14 cellular contexts compared by ENCODE assay signal in genomic region chr18:23779696-23780303, GRCh38.
DNase-seq lines count a peak whose midpoint lies in the region; ATAC-seq, FAIRE-seq and TF ChIP-seq lines count a peak whose summit lies in the region.
"Had no signal": no experiment of that assay in that cellular context is flagged by ENCODE, and none has a peak within 500 bp of the region (broad histone marks: within the 10 kb centered on the region; RNA-seq: fewer than 3 reads in every experiment).

No MANE protein-coding gene starts in this region.

- DNase-seq in GM04503 (ENCODE audit: low read depth) (peak; percentile 27), NCI-H2227 (lab: John Stamatoyannopoulos, UW; ENCODE audit: unreplicated experiment) (peak; percentile 34), fibroblast of mammary gland (ENCODE audit: low read depth) (peak; percentile 47), nephron progenitor cell (peak; percentile 8), GM12892 (ENCODE audit: insufficient read length) (no peak), pancreas (no peak), NCI-H2107 (lab: John Stamatoyannopoulos, UW) (no peak)
- DNase-seq: activated naive CD4-positive, alpha-beta T cell treated with Interleukin-2 at 50 U/mL for 16 hours; Calu3; effector CD8-positive, alpha-beta T cell; NCI-H1930 had no signal

- no peak overlapping the region for H3K4me3 Mint-ChIP-seq in nephron progenitor cell

- no peaks in the 10 kb centered on the region for H3K36me3 ChIP-seq in pancreas

- H3K27ac Mint-ChIP-seq in nephron progenitor cell: no peak overlapping the region

- no peaks in the 10 kb centered on the region for H3K9me3 ChIP-seq in pancreas

- no peak for TF ChIP-seq POLR2A in GM12892 (IDR thresholded peaks at IDR 0.05; ENCODE audit: low read depth, low read length)

- no peak for FAIRE-seq in GM12892 (lab: Jason Lieb, UNC)
- FAIRE-seq in pancreas (lab: Jason Lieb, UNC): no peak

- H3K4me1 ChIP-seq in pancreas: no peaks in the 10 kb centered on the region

- no peaks in the 10 kb centered on the region for H3K27me3 ChIP-seq in pancreas

- peak; percentile 10 for TF ChIP-seq CTCF in fibroblast of mammary gland (conservative IDR thresholded peaks at IDR 0.05; ENCODE audit: control insufficient read depth, insufficient read depth, low read depth, low read length)
- TF ChIP-seq CTCF in nephron progenitor cell (IDR thresholded peaks at IDR 0.05): no peak
- TF ChIP-seq CTCF in pancreas (IDR thresholded peaks at IDR 0.05): no peak

- peaks cover 14% of the 10 kb centered on the region for H3K27me3 Mint-ChIP-seq in nephron progenitor cell (ENCODE audit: low read depth, poor library complexity)

- no peaks in the 10 kb centered on the region for H3K36me3 Mint-ChIP-seq in nephron progenitor cell (ENCODE audit: low read depth)

- WGBS in pancreas, 2 donors: 68 to 74% methylated on average over 5 of the region's 5 CpGs

- ATAC-seq in pancreas (no peak), GM19467 (IDR thresholded peaks at IDR 0.05; ENCODE audit: unreplicated experiment) (no peak)
- ATAC-seq: activated CD4-positive, CD25-positive, alpha-beta regulatory T cell treated with anti-CD3 and anti-CD28 coated beads, Interleukin-2, amount 50 U/mL, for 24 hours; left lobe of liver had no signal

- H3K27ac ChIP-seq in pancreas: no peak overlapping the region

- no peak overlapping the region for H3K4me3 ChIP-seq in fibroblast of mammary gland (ENCODE audit: control insufficient read depth, low read depth, low read length)
- no peak overlapping the region for H3K4me3 ChIP-seq in pancreas

- H3K9me3 Mint-ChIP-seq in nephron progenitor cell: no peaks in the 10 kb centered on the region

- H3K4me1 Mint-ChIP-seq in nephron progenitor cell: peaks cover 40% of the 10 kb centered on the region

- intact Hi-C loops in pancreas (cut with DNase I): no loop called here

Comparison
In these comparisons a context has a peak if more than half of its experiments do, and no peak if none do; other contexts are left out.
1. DNase-seq: peak in GM04503 (single experiment), NCI-H2227 (single experiment), fibroblast of mammary gland (single experiment) and nephron progenitor cell (single experiment); none in GM12892 (single experiment), pancreas (0 of 6) and NCI-H2107 (single experiment).